ENCODE assay signal across 1 cellular context in the genomic region with DNA sequence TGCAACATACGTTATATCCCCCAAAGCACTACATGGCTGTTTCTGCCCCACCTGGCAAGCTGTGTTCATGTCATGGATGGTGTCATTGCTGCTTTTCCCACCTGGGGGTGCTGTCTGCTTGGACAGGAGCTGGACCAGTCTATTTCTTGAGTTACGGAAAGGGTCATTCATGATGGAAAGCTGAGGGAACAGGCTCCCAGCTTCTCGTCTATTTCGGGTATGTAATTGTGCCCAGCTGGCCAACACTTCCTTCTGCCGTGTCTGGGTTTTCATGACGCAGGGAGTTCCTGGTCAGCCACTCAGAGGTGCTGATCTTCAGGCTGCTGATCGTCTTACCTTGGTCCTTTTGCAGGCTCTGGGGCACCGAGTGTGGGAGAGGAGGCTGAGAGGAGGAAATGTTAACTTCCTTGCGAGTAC.
A peak's percentile ranks its signal among the peaks of the same experiment; 100 is the strongest.
TF ChIP-seq lines count a peak whose summit lies in the region.

No MANE protein-coding gene starts in this region.

TF ChIP-seq in GM12878, 131 proteins besides CTCF, POLR2A, EP300 and RAD21:
- TF ChIP-seq, protein P1, sequence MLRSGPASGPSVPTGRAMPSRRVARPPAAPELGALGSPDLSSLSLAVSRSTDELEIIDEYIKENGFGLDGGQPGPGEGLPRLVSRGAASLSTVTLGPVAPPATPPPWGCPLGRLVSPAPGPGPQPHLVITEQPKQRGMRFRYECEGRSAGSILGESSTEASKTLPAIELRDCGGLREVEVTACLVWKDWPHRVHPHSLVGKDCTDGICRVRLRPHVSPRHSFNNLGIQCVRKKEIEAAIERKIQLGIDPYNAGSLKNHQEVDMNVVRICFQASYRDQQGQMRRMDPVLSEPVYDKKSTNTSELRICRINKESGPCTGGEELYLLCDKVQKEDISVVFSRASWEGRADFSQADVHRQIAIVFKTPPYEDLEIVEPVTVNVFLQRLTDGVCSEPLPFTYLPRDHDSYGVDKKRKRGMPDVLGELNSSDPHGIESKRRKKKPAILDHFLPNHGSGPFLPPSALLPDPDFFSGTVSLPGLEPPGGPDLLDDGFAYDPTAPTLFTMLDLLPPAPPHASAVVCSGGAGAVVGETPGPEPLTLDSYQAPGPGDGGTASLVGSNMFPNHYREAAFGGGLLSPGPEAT (IDR thresholded peaks at IDR 0.05; ENCODE audit: low read depth), result no peak
- TF ChIP-seq SMC3 (IDR thresholded peaks at IDR 0.05; ENCODE audit: borderline replicate concordance, low read length) (peak; percentile 55; the same call in 1 of the 2 replicates), RFX5 (IDR thresholded peaks at IDR 0.05; ENCODE audit: low read depth, low read length) (no peak), RB1 (IDR thresholded peaks at IDR 0.05; ENCODE audit: borderline replicate concordance) (no peak), CBFB (IDR thresholded peaks at IDR 0.05; ENCODE audit: low read depth) (no peak)
- TF ChIP-seq, protein P2, sequence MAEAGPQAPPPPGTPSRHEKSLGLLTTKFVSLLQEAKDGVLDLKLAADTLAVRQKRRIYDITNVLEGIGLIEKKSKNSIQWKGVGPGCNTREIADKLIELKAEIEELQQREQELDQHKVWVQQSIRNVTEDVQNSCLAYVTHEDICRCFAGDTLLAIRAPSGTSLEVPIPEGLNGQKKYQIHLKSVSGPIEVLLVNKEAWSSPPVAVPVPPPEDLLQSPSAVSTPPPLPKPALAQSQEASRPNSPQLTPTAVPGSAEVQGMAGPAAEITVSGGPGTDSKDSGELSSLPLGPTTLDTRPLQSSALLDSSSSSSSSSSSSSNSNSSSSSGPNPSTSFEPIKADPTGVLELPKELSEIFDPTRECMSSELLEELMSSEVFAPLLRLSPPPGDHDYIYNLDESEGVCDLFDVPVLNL (IDR thresholded peaks at IDR 0.05; ENCODE audit: low read depth, low read length), result no peak
